17 cellular contexts compared by ENCODE assay signal in the genomic region with DNA sequence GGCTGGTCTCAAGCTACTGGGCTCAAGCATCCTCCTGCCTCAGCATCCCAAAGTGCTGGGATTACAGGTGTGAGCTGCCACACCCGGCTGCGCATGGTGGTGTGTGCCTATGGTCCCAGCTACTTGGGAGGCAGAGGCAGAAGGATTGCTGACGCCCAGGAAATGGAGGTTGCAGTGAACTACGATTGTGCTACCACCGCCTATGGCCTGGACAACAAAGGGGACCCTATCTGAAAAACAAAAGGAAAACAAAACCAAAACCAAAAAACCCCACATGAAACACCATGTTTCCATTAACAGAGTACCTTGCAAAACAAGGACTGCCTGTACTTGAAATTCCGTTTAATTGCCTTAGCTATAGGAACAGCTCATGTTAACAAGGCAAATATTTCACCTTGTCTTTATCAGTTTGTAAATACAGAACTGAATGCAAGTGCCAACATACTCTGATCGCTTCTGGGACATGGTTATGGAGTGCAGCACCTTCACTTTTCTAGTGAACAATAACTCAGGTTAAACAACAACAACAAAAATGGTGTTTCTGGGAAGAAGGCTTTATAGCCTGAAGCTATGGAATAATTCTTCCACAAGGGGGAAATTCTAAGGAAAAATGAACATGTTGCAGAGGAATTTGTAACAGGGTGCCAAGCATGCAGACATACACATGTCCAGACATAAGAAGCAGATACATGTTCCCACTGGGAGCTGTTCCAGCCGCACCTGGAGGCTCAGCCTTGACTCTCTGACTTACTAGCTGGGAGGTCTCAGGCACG.
DNase-seq lines count a peak whose midpoint lies in the region; ATAC-seq, FAIRE-seq and TF ChIP-seq lines count a peak whose summit lies in the region.
"Had no signal": no experiment of that assay in that cellular context is flagged by ENCODE, and none has a peak within 500 bp of the region (broad histone marks: within the 10 kb centered on the region; RNA-seq: fewer than 3 reads in every experiment).

No MANE protein-coding gene starts in this region.

- no peaks in the 10 kb centered on the region for H3K27me3 ChIP-seq in GM12878 (replicated peaks in 1 of 2; ENCODE audit: control insufficient read depth in 2 of 2, insufficient read depth in 2 of 2, low read length in 1 of 2)
- H3K27me3 ChIP-seq in stomach: no peaks in the 10 kb centered on the region
- H3K27me3 ChIP-seq: neutrophil, spleen had no signal

- POLR2A ChIA-PET in activated naive CD8-positive, alpha-beta T cell treated with anti-CD3 and anti-CD28 coated beads, Interleukin-2, amount 10 ng/mL, durations not matched to agents 7 days and 5 days (lab: Charles Lee): interaction anchor here (1.2 kb wide), 1 partner anchor 9 kb away, joined by 4 read pairs; no protein-coding TSS in a partner anchor
- POLR2A ChIA-PET in GM12878 (lab: Charles Lee): interaction anchor here (1.6 kb wide), 1 partner anchor 9 kb away, joined by 4 read pairs; no protein-coding TSS in a partner anchor

- no peaks in the 10 kb centered on the region for H3K9me3 Mint-ChIP-seq in activated naive CD8-positive, alpha-beta T cell treated with anti-CD3 and anti-CD28 coated beads, Interleukin-2, amount 10 ng/mL, durations not matched to agents 7 days and 5 days
- no peaks in the 10 kb centered on the region for H3K9me3 Mint-ChIP-seq in activated naive CD8-positive, alpha-beta T cell treated with anti-CD3 and anti-CD28 coated beads for 36 hours

- no peaks in the 10 kb centered on the region for H3K79me2 ChIP-seq in GM12878 (ENCODE audit: control insufficient read depth, insufficient read depth, low read length)

- TF ChIP-seq EP300 in GM12878 (IDR thresholded peaks at IDR 0.05; ENCODE audit: borderline replicate concordance in 1 of 2, control insufficient read depth in 1 of 2, low read depth in 2 of 2, low read length in 2 of 2) (no peak), stomach (IDR thresholded peaks at IDR 0.05) (no peak)

- 88% methylated on average over 9 of the region's 9 CpGs for WGBS in GM12878 (ENCODE audit: insufficient coverage, insufficient replicate concordance, low lambda C conversion rate, missing lambda C conversion rate)
- WGBS in stomach, 5 donors: 30 to 55% (median 45%) methylated on average over 9 of the region's 9 CpGs

- H3K4me3 Mint-ChIP-seq in activated naive CD8-positive, alpha-beta T cell treated with anti-CD3 and anti-CD28 coated beads, Interleukin-2, amount 10 ng/mL, durations not matched to agents 7 days and 5 days: no peak overlapping the region
- H3K4me3 Mint-ChIP-seq in activated naive CD8-positive, alpha-beta T cell treated with anti-CD3 and anti-CD28 coated beads for 36 hours: no peak overlapping the region

- peak overlapping the region; percentile 42 for H3K27ac Mint-ChIP-seq in activated naive CD8-positive, alpha-beta T cell treated with anti-CD3 and anti-CD28 coated beads, Interleukin-2, amount 10 ng/mL, durations not matched to agents 7 days and 5 days
- no peak overlapping the region for H3K27ac Mint-ChIP-seq in activated naive CD8-positive, alpha-beta T cell treated with anti-CD3 and anti-CD28 coated beads for 36 hours

- CTCF ChIA-PET in GM12878 (lab: Yijun Ruan, JAX): interaction anchor here (0.7 to 1.7 kb wide), 4 partner anchors 8 to 55 kb away, joined by 3 to 5 read pairs (median 4); no protein-coding TSS in a partner anchor

- H3K9me3 ChIP-seq in GM12878 (replicated peaks; ENCODE audit: control insufficient read depth, insufficient read depth, low read length): no peaks in the 10 kb centered on the region
- no peaks in the 10 kb centered on the region for H3K9me3 ChIP-seq in stomach
- H3K9me3 ChIP-seq: neutrophil, spleen had no signal

- H3K27ac ChIP-seq in GM12878 (ENCODE audit: control insufficient read depth, insufficient read depth) (no peak overlapping the region), stomach (peak overlapping the region; percentile 60 to 94 (median 72))
- H3K27ac ChIP-seq: HL-60, neutrophil, spleen had no signal

- H3K4me1 Mint-ChIP-seq in activated naive CD8-positive, alpha-beta T cell treated with anti-CD3 and anti-CD28 coated beads, Interleukin-2, amount 10 ng/mL, durations not matched to agents 7 days and 5 days: peaks cover 10% of the 10 kb centered on the region
- peaks cover 12% of the 10 kb centered on the region for H3K4me1 Mint-ChIP-seq in activated naive CD8-positive, alpha-beta T cell treated with anti-CD3 and anti-CD28 coated beads for 36 hours

- no peaks in the 10 kb centered on the region; the same call in 1 of the 2 replicates for H4K20me1 ChIP-seq in GM12878 (ENCODE audit: control insufficient read depth, insufficient read depth)

- peaks cover 11% of the 10 kb centered on the region for H3K36me3 Mint-ChIP-seq in activated naive CD8-positive, alpha-beta T cell treated with anti-CD3 and anti-CD28 coated beads, Interleukin-2, amount 10 ng/mL, durations not matched to agents 7 days and 5 days
- peaks cover 12% of the 10 kb centered on the region for H3K36me3 Mint-ChIP-seq in activated naive CD8-positive, alpha-beta T cell treated with anti-CD3 and anti-CD28 coated beads for 36 hours

- H2AFZ ChIP-seq in GM12878 (ENCODE audit: control insufficient read depth, low read depth, low read length): no peak overlapping the region

- intact Hi-C loops in GM12878 (cut with micrococcal nuclease; ENCODE audit: unreplicated experiment): no loop called here
- intact Hi-C loops in left colon (cut with DNase I, micrococcal nuclease): no loop called here
- intact Hi-C loops in stomach (cut with DNase I; ENCODE audit: low total_unique reads): no loop called here

- RAD21 ChIA-PET in GM12878 (lab: Charles Lee; ENCODE audit: unreplicated experiment): interaction anchor here (1.3 to 1.5 kb wide), 2 partner anchors 9 to 73 kb away, joined by 3 to 4 read pairs; no protein-coding TSS in a partner anchor

- H3K4me1 ChIP-seq in GM12878 (ENCODE audit: control insufficient read depth, insufficient read depth, low read length): no peaks in the 10 kb centered on the region; the same call in 1 of the 2 replicates
- peaks cover 0 to 33% (median 5%) of the 10 kb centered on the region in 4 donors for H3K4me1 ChIP-seq in stomach

- in situ Hi-C loops in GM12878 (cut with MboI): no loop called here

- H3K36me3 ChIP-seq in GM12878 (ENCODE audit: control insufficient read depth in 2 of 2, insufficient read depth in 2 of 2, low read length in 1 of 2) (peaks cover 7 to 9% of the 10 kb centered on the region in 2 experiments), stomach (peaks cover 0 to 21% (median 14%) of the 10 kb centered on the region in 4 donors)
- H3K36me3 ChIP-seq: neutrophil had no signal

- ATAC-seq in activated naive CD8-positive, alpha-beta T cell treated with anti-CD3 and anti-CD28 coated beads, Interleukin-2, amount 10 ng/mL, durations not matched to agents 7 days and 5 days (ENCODE audit: low read depth): peak; percentile 42
- ATAC-seq in GM12878 (peak; percentile 27; the same call in 1 of the 3 replicates), left colon (peak; percentile 88), HG03439 (IDR thresholded peaks at IDR 0.05; ENCODE audit: unreplicated experiment) (no peak)

- no peaks in the 10 kb centered on the region for H3K27me3 Mint-ChIP-seq in activated naive CD8-positive, alpha-beta T cell treated with anti-CD3 and anti-CD28 coated beads, Interleukin-2, amount 10 ng/mL, durations not matched to agents 7 days and 5 days
- no peaks in the 10 kb centered on the region for H3K27me3 Mint-ChIP-seq in activated naive CD8-positive, alpha-beta T cell treated with anti-CD3 and anti-CD28 coated beads for 36 hours

- no peak overlapping the region for H3K4me2 ChIP-seq in GM12878 (ENCODE audit: control insufficient read depth, insufficient read depth)

- FAIRE-seq in GM12878 (lab: Jason Lieb, UNC): no peak

- H3K9ac ChIP-seq in GM12878 (ENCODE audit: control insufficient read depth, insufficient read depth, low read length): no peak overlapping the region

- TF ChIP-seq RAD21 in GM12878 (IDR thresholded peaks at IDR 0.05; ENCODE audit: insufficient read depth, low read depth, low read length): no peak

- TF ChIP-seq CTCF in GM12878 (IDR thresholded peaks at IDR 0.05 in 2 of 3, conservative IDR thresholded peaks at IDR 0.05 in 1 of 3; ENCODE audit: control insufficient read depth in 2 of 3, extremely low read depth in 1 of 3, insufficient read depth in 1 of 3, low read depth in 3 of 3, low read length in 3 of 3) (no peak), stomach (IDR thresholded peaks at IDR 0.05) (no peak)

- no TSS peak for BruUV-seq in GM12878 (replicated peaks; lab: Mats Ljungman, UMichigan)

- no peak for DNase-seq in activated naive CD8-positive, alpha-beta T cell treated with anti-CD3 and anti-CD28 coated beads, Interleukin-2, amount 10 ng/mL, durations not matched to agents 7 days and 5 days
- DNase-seq in activated naive CD8-positive, alpha-beta T cell treated with anti-CD3 and anti-CD28 coated beads for 36 hours: no peak
- DNase-seq in GM12878 (ENCODE audit: low read depth, low spot score): no peak
- no peak for DNase-seq in left colon
- peak; percentile 63 for DNase-seq in stomach
- DNase-seq in COLO829 (ENCODE audit: low spot score): no peak
- no peak for DNase-seq in activated gamma-delta T cell (lab: John Stamatoyannopoulos, UW)
- DNase-seq: activated CD4-positive, alpha-beta T cell treated with anti-CD3 and anti-CD28 coated beads, Interleukin-2, amount 50 U/mL, for 48 hours; DMS153; hypothalamus; NCI-H2081 treated with DMSO at 0.1 percent for 48 hours; SHP77; spleen had no signal

- SMC1A ChIA-PET in GM12878 (lab: Charles Lee; ENCODE audit: uncharacterized antibody, unreplicated experiment): interaction anchor here (0.8 to 2.8 kb wide), 10 partner anchors 9 to 208 kb away, joined by 3 to 20 read pairs (median 4); no protein-coding TSS in a partner anchor

- no peak overlapping the region for H3K4me3 ChIP-seq in GM12878
- no peak overlapping the region for H3K4me3 ChIP-seq in stomach
- H3K4me3 ChIP-seq: lung, spleen had no signal

- TF ChIP-seq POLR2A in GM12878 (IDR thresholded peaks at IDR 0.05; ENCODE audit: low read depth, low read length) (no peak), stomach (IDR thresholded peaks at IDR 0.05) (no peak)

TF ChIP-seq in GM12878, 131 proteins besides CTCF, POLR2A, EP300 and RAD21 (continues in another document):
- TF ChIP-seq NFIC (IDR thresholded peaks at IDR 0.05; ENCODE audit: low read depth, low read length) (no peak), PML (IDR thresholded peaks at IDR 0.05; ENCODE audit: low read length) (no peak), NFXL1 (IDR thresholded peaks at IDR 0.05; ENCODE audit: borderline replicate concordance) (no peak), SUZ12 (IDR thresholded peaks at IDR 0.05; ENCODE audit: unreplicated experiment) (no peak), BACH1 (IDR thresholded peaks at IDR 0.05; ENCODE audit: borderline replicate concordance) (no peak)
